ENCODE assay signal across 11 cellular contexts in the genomic region with DNA sequence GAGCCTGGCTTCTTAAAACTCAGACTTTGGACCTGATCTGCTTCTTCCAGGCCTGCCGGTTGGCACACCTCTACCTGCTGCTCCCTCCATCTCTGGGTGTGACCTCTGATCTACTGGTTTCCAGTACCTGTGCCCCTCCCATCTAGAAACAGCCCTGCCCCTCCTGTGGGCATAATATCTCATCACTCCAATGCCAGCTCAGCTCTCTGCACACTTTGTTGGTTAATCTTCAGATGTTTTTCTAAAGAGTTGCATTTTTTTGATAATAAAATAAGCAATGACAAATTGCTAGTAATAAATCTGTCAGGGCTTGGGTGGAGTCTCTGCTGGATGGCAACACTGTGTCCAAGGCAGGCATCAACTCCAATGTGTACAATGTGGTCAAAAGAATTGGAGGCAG.
A peak's percentile ranks its signal among the peaks of the same experiment; 100 is the strongest.
DNase-seq lines count a peak whose midpoint lies in the region; TF ChIP-seq lines count a peak whose summit lies in the region.
"Had no signal": no experiment of that assay in that cellular context is flagged by ENCODE, and none has a peak within 500 bp of the region (broad histone marks: within the 10 kb centered on the region; RNA-seq: fewer than 3 reads in every experiment).

No MANE protein-coding gene starts in this region.

- no peak overlapping the region for H2BK15ac ChIP-seq in mesendoderm (replicated peaks; ENCODE audit: low read depth)

- H3K4me1 ChIP-seq in esophagus (ENCODE audit: control insufficient read depth in 2 of 2, insufficient read depth in 2 of 2, low read length in 1 of 2) (peaks cover 2 to 18% of the 10 kb centered on the region in 2 donors), mesendoderm (ENCODE audit: control insufficient read depth, low read depth, low read length) (no peaks in the 10 kb centered on the region)

- no peak overlapping the region for H4K8ac ChIP-seq in mesendoderm (ENCODE audit: low read depth, low read length)

- no peaks in the 10 kb centered on the region for H3K79me2 ChIP-seq in mesendoderm (ENCODE audit: control insufficient read depth, insufficient read depth, low read length)

- H2BK120ac ChIP-seq in mesendoderm (ENCODE audit: low read depth, low read length), result no peak overlapping the region

- no peaks in the 10 kb centered on the region for H3K36me3 Mint-ChIP-seq in osteocyte (ENCODE audit: unreplicated experiment)

- TF ChIP-seq CTCF in 22Rv1 (IDR thresholded peaks at IDR 0.05) (no peak), osteocyte (IDR thresholded peaks at IDR 0.05) (no peak), GM20000 (IDR thresholded peaks at IDR 0.05; ENCODE audit: extremely low read depth, missing control alignments) (no peak)

- H2BK5ac ChIP-seq in mesendoderm (ENCODE audit: low read length), result no peak overlapping the region

- H3K9me3 Mint-ChIP-seq in osteocyte (ENCODE audit: unreplicated experiment), result no peaks in the 10 kb centered on the region

- H3K4ac ChIP-seq in mesendoderm (ENCODE audit: low read depth, low read length), result no peak overlapping the region

- peaks cover 64% of the 10 kb centered on the region for H3K4me1 Mint-ChIP-seq in osteocyte (ENCODE audit: unreplicated experiment)

- H3K27ac ChIP-seq in 22Rv1 (peak overlapping the region; percentile 5; the same call in 1 of the 2 replicates), esophagus (ENCODE audit: low read depth in 2 of 2, low read length in 1 of 2) (peak overlapping the region; percentile 94 to 96), mesendoderm (ENCODE audit: low read depth, low read length) (no peak overlapping the region)
- H3K27ac ChIP-seq: right lobe of liver had no signal

- peak overlapping the region; percentile 73 for H3K27ac Mint-ChIP-seq in osteocyte (ENCODE audit: unreplicated experiment)

- no peak overlapping the region for H3K23ac ChIP-seq in mesendoderm (ENCODE audit: low read length)

- H3K4me3 ChIP-seq in esophagus (ENCODE audit: low read depth in 1 of 2, low read length in 2 of 2) (no peak overlapping the region), mesendoderm (ENCODE audit: low read length) (no peak overlapping the region)
- H3K4me3 ChIP-seq: right lobe of liver had no signal

- H3K36me3 ChIP-seq in esophagus (ENCODE audit: control insufficient read depth in 2 of 2, insufficient read depth in 2 of 2, low read length in 1 of 2) (no peaks in the 10 kb centered on the region), mesendoderm (ENCODE audit: control insufficient read depth, insufficient read depth, low read length) (no peaks in the 10 kb centered on the region)
- H3K36me3 ChIP-seq: right lobe of liver had no signal

- DNase-seq in NCI-H69 (lab: John Stamatoyannopoulos, UW), result peak; percentile 51
- DNase-seq in osteocyte (ENCODE audit: extremely low spot score, unreplicated experiment), result no peak
- DNase-seq in mesendoderm, result no peak
- DNase-seq in NK-92 treated with Interleukin-12 subunit alpha and Interleukin-12 subunit beta, amount 100 ng/mL, for 24 hours (lab: John Stamatoyannopoulos, UW), result no peak
- no peak for DNase-seq in GM20000 (ENCODE audit: low spot score)
- DNase-seq in HEK293T (ENCODE audit: extremely low spot score), result no peak
- DNase-seq: foreskin melanocyte, NCI-H1436 had no signal

- no peak overlapping the region for H3K18ac ChIP-seq in mesendoderm (ENCODE audit: low read length)

- H3K27me3 Mint-ChIP-seq in osteocyte (ENCODE audit: unreplicated experiment), result no peaks in the 10 kb centered on the region

- H4K5ac ChIP-seq in mesendoderm (ENCODE audit: low read length), result no peak overlapping the region

- CTCF ChIA-PET in HEK293T (lab: Yijun Ruan, JAX), result interaction anchor here (1.3 kb wide), 1 partner anchor 68 kb away, joined by 6 read pairs; no protein-coding TSS in a partner anchor

- no peak overlapping the region for H2AK5ac ChIP-seq in mesendoderm (ENCODE audit: low read length)

- H3K4me3 Mint-ChIP-seq in osteocyte (ENCODE audit: unreplicated experiment), result no peak overlapping the region

- no peak overlapping the region for H3K4me2 ChIP-seq in mesendoderm (ENCODE audit: low read length)

- 15 to 24% methylated on average over 1 of the region's 1 CpG for WGBS in esophagus, 2 donors
- no CpG with 5 or more reads among the region's 1 CpG for WGBS in mesendoderm (ENCODE audit: extremely low coverage, insufficient coverage, low lambda C conversion rate)

- POLR2A ChIA-PET in HEK293T (lab: Yijun Ruan, JAX), result interaction anchor here (1.9 kb wide), 1 partner anchor 90 kb away, joined by 13 read pairs; a partner anchor contains a TSS

- no peaks in the 10 kb centered on the region for H3K79me1 ChIP-seq in mesendoderm (ENCODE audit: low read length)

- no peaks in the 10 kb centered on the region for H3K27me3 ChIP-seq in esophagus (ENCODE audit: control insufficient read depth in 1 of 2, insufficient read depth in 2 of 2, low read length in 2 of 2)
- H3K27me3 ChIP-seq in mesendoderm (ENCODE audit: insufficient read depth, low read length, poor library complexity), result no peaks in the 10 kb centered on the region
- H3K27me3 ChIP-seq: right lobe of liver had no signal

- no peak overlapping the region for H3K56ac ChIP-seq in mesendoderm (ENCODE audit: low read length)

- H3K9me3 ChIP-seq in esophagus (ENCODE audit: control insufficient read depth in 2 of 2, insufficient read depth in 1 of 2, low read depth in 1 of 2, low read length in 1 of 2), result no peaks in the 10 kb centered on the region
- H3K9me3 ChIP-seq: right lobe of liver had no signal

- no peak overlapping the region for H3K9ac ChIP-seq in mesendoderm (ENCODE audit: low read length)

TF ChIP-seq in HEK293T, 16 proteins besides CTCF, POLR2A, EP300 and RAD21:
- no peak for TF ChIP-seq ELF4 (IDR thresholded peaks at IDR 0.05)
- TF ChIP-seq, protein P1, sequence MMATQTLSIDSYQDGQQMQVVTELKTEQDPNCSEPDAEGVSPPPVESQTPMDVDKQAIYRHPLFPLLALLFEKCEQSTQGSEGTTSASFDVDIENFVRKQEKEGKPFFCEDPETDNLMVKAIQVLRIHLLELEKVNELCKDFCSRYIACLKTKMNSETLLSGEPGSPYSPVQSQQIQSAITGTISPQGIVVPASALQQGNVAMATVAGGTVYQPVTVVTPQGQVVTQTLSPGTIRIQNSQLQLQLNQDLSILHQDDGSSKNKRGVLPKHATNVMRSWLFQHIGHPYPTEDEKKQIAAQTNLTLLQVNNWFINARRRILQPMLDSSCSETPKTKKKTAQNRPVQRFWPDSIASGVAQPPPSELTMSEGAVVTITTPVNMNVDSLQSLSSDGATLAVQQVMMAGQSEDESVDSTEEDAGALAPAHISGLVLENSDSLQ (IDR thresholded peaks at IDR 0.05), result no peak
- TF ChIP-seq FOXA1 (IDR thresholded peaks at IDR 0.05), result no peak
- TF ChIP-seq ZNF384 (IDR thresholded peaks at IDR 0.05), result no peak
- TF ChIP-seq BHLHE40 (IDR thresholded peaks at IDR 0.05; ENCODE audit: borderline replicate concordance), result no peak
- TF ChIP-seq SUZ12 (IDR thresholded peaks at IDR 0.05), result no peak
- TF ChIP-seq ARNT (IDR thresholded peaks at IDR 0.05), result no peak
- TF ChIP-seq HDGF (IDR thresholded peaks at IDR 0.05; ENCODE audit: borderline replicate concordance), result no peak
- no peak for TF ChIP-seq TARDBP (IDR thresholded peaks at IDR 0.05)
